In the genomic region with DNA sequence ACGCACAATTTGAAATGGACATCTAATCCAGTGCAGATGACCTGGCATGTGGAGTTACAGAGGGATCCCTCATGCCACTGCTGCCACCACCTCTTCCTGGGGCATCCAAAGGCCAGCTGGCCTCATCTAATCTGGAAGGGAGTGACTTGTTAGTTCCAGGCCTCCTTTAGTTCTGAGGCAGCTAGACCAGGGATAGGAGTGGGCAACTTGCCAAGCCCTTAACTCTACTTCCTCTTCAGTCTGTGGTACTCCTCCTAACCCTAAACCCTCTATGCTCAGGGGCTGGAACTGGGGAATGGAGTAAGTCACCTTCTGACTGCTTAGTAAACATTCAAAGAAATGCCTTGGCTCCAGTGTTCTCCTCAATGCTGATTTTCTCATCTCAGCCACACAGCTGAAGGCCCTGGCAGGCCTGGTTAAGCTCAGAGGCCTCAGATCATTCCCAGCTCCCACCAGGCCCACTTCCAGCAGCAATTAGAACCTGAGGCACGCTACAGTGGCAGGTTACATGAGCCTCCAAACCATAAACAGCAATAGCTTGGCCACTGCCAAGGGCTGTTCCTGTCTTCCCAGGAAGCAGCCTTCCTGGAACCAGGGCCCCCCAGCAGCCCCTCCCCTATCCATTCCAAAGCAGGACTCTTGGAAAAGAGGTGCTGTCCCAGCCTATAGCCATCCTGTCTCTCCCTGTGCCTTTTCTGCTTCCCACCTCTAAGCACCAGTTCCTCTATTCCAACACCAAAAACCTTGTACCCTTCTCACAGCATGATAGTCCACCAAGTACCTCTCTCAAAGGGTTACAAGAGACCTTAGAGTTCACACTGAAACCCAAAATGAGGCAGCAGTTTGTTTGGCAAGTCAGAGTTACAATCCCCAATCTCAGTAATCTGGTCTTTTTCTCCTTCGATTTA, we compare ENCODE assay signal across 1 cellular context.
TF ChIP-seq lines count a peak whose summit lies in the region.

No MANE protein-coding gene starts in this region.

TF ChIP-seq in IMR-90, 13 proteins besides CTCF, POLR2A, EP300 and RAD21:
- no peak for TF ChIP-seq SMC3 (IDR thresholded peaks at IDR 0.05; ENCODE audit: low read depth, low read length)
- TF ChIP-seq MXI1 (IDR thresholded peaks at IDR 0.05; ENCODE audit: borderline replicate concordance, low read depth, low read length) = no peak
- TF ChIP-seq CEBPB (IDR thresholded peaks at IDR 0.05; ENCODE audit: low read depth, low read length) = no peak
- no peak for TF ChIP-seq CHD1 (IDR thresholded peaks at IDR 0.05; ENCODE audit: low read depth, low read length)
- TF ChIP-seq MAFK (IDR thresholded peaks at IDR 0.05; ENCODE audit: low read depth, low read length) = no peak
- TF ChIP-seq, protein P1, sequence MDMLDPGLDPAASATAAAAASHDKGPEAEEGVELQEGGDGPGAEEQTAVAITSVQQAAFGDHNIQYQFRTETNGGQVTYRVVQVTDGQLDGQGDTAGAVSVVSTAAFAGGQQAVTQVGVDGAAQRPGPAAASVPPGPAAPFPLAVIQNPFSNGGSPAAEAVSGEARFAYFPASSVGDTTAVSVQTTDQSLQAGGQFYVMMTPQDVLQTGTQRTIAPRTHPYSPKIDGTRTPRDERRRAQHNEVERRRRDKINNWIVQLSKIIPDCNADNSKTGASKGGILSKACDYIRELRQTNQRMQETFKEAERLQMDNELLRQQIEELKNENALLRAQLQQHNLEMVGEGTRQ (IDR thresholded peaks at IDR 0.05; ENCODE audit: low read depth, low read length) = no peak
- TF ChIP-seq MAZ (IDR thresholded peaks at IDR 0.05; ENCODE audit: borderline replicate concordance, low read depth, low read length) = no peak
